Comparison of ENCODE assay signal across 8 cellular contexts in genomic region chr1:8629241-8630091, GRCh38.
DNase-seq lines count a peak whose midpoint lies in the region; ATAC-seq and TF ChIP-seq lines count a peak whose summit lies in the region.

No MANE protein-coding gene starts in this region.

- peak overlapping the region in 2 of 4 donors; percentile 9 to 18 for H3K27ac ChIP-seq in esophagus squamous epithelium

- intact Hi-C loops in sciatic nerve (cut with DNase I) (no loop called here), esophagus squamous epithelium (cut with DNase I) (no loop called here)

- TF ChIP-seq CTCF in AG10803 (conservative IDR thresholded peaks at IDR 0.05; ENCODE audit: low read length), result no peak
- TF ChIP-seq CTCF in esophagus squamous epithelium (IDR thresholded peaks at IDR 0.05), result no peak

- DNase-seq in AG10803 (ENCODE audit: low read depth) (peak; percentile 86), NCI-H69 (lab: John Stamatoyannopoulos, UW) (peak; percentile 93), sciatic nerve (ENCODE audit: low spot score) (no peak), esophagus squamous epithelium (lab: John Stamatoyannopoulos, UW) (no peak), iPS-NIHi11 (ENCODE audit: low spot score) (no peak)

- TF ChIP-seq POLR2A in esophagus squamous epithelium (IDR thresholded peaks at IDR 0.05), result no peak

- no peaks in the 10 kb centered on the region for H3K27me3 ChIP-seq in esophagus squamous epithelium

- ATAC-seq in GM18867 (IDR thresholded peaks at IDR 0.05; ENCODE audit: unreplicated experiment) (peak; percentile 81), HG02973 (IDR thresholded peaks at IDR 0.05; ENCODE audit: unreplicated experiment) (peak; percentile 76), esophagus mucosa (peak; percentile 46), sciatic nerve (peak; percentile 42)

- WGBS in esophagus squamous epithelium, 2 donors, result 67 to 69% methylated on average over 7 of the region's 7 CpGs

- H3K36me3 ChIP-seq in esophagus squamous epithelium, result peaks cover 0 to 4% (median 0%) of the 10 kb centered on the region in 3 donors

- no peak overlapping the region for H3K4me3 ChIP-seq in AG10803 (ENCODE audit: low read length)
- H3K4me3 ChIP-seq in esophagus squamous epithelium, result no peak overlapping the region

- peaks cover 0 to 15% (median 0%) of the 10 kb centered on the region in 3 donors for H3K4me1 ChIP-seq in esophagus squamous epithelium

- no peaks in the 10 kb centered on the region for H3K9me3 ChIP-seq in esophagus squamous epithelium

Comparison
In these comparisons a context has a peak if more than half of its experiments do, and no peak if none do; other contexts are left out.
1. DNase-seq: peak in AG10803 (single experiment) and NCI-H69 (single experiment); none in sciatic nerve (single experiment), esophagus squamous epithelium (single experiment) and iPS-NIHi11 (single experiment).
2. Peak in every context shown above with its lines, with median percentiles within 50 percentile points of each other: ATAC-seq.